In the genomic region with DNA sequence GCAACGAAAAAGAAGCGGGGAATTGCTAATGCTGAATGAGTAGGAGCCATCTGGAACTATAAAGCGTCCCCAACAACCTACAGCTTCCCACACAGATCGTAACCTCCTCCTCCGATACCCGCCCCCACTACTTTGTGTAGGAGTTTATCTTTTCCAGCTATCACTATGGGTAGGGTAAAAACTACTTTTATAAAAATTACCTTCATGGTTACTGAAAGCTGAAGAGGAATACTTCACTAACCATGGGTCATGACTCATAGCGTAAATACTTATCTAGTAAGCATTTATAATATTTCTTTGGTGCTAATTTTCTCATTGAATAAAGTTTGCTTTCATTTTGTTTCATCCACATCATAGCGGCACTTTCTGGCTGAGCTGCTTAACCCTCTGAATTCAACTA, we compare ENCODE assay signal across 11 cellular contexts.
DNase-seq lines count a peak whose midpoint lies in the region; ATAC-seq and TF ChIP-seq lines count a peak whose summit lies in the region.
"Had no signal": no experiment of that assay in that cellular context is flagged by ENCODE, and none has a peak within 500 bp of the region (broad histone marks: within the 10 kb centered on the region; RNA-seq: fewer than 3 reads in every experiment).

No MANE protein-coding gene starts in this region.

- no peaks in the 10 kb centered on the region for H3K9me3 Mint-ChIP-seq in stimulated activated naive CD8-positive, alpha-beta T cell treated with anti-CD3 and anti-CD28 coated beads, Interleukin-15, amount 100 ng/mL, for 72 hours
- no peaks in the 10 kb centered on the region for H3K9me3 Mint-ChIP-seq in activated naive CD8-positive, alpha-beta T cell treated with anti-CD3 and anti-CD28 coated beads, Interleukin-2, amount 50 U/mL, for 24 hours

- H3K36me3 ChIP-seq in upper lobe of right lung, result no peaks in the 10 kb centered on the region

- H3K27me3 ChIP-seq in upper lobe of right lung, result no peaks in the 10 kb centered on the region
- H3K27me3 ChIP-seq: testis had no signal

- H3K27ac Mint-ChIP-seq in stimulated activated naive CD8-positive, alpha-beta T cell treated with anti-CD3 and anti-CD28 coated beads, Interleukin-15, amount 100 ng/mL, for 72 hours, result no peak overlapping the region
- H3K27ac Mint-ChIP-seq in activated naive CD8-positive, alpha-beta T cell treated with anti-CD3 and anti-CD28 coated beads, Interleukin-2, amount 50 U/mL, for 24 hours, result peak overlapping the region; percentile 43
- H3K27ac Mint-ChIP-seq: CD14-positive monocyte had no signal

- intact Hi-C loops in upper lobe of right lung (cut with DNase I), result no loop called here

- peak overlapping the region; percentile 29 for H3K4me3 ChIP-seq in upper lobe of right lung
- H3K4me3 ChIP-seq: skin epidermis, testis had no signal

- H3K4me3 Mint-ChIP-seq in stimulated activated naive CD8-positive, alpha-beta T cell treated with anti-CD3 and anti-CD28 coated beads, Interleukin-15, amount 100 ng/mL, for 72 hours, result no peak overlapping the region
- H3K4me3 Mint-ChIP-seq in activated naive CD8-positive, alpha-beta T cell treated with anti-CD3 and anti-CD28 coated beads, Interleukin-2, amount 50 U/mL, for 24 hours, result no peak overlapping the region
- H3K4me3 Mint-ChIP-seq: CD14-positive monocyte had no signal

- no peaks in the 10 kb centered on the region for H3K36me3 Mint-ChIP-seq in activated naive CD8-positive, alpha-beta T cell treated with anti-CD3 and anti-CD28 coated beads, Interleukin-2, amount 50 U/mL, for 24 hours (ENCODE audit: low read depth)
- H3K36me3 Mint-ChIP-seq: CD14-positive monocyte had no signal

- H3K4me1 Mint-ChIP-seq in stimulated activated naive CD8-positive, alpha-beta T cell treated with anti-CD3 and anti-CD28 coated beads, Interleukin-15, amount 100 ng/mL, for 72 hours, result peaks cover 5% of the 10 kb centered on the region
- H3K4me1 Mint-ChIP-seq in activated naive CD8-positive, alpha-beta T cell treated with anti-CD3 and anti-CD28 coated beads, Interleukin-2, amount 50 U/mL, for 24 hours, result peaks cover 15% of the 10 kb centered on the region
- H3K4me1 Mint-ChIP-seq: CD14-positive monocyte had no signal

- DNase-seq in stimulated activated naive CD8-positive, alpha-beta T cell treated with anti-CD3 and anti-CD28 coated beads, Interleukin-15, Interleukin-2, amounts not matched to agents 100 U/mL and 50 U/mL, for 24 hours, result no peak
- no peak for DNase-seq in stimulated activated naive CD8-positive, alpha-beta T cell treated with anti-CD3 and anti-CD28 coated beads, Interleukin-15, amount 100 ng/mL, for 72 hours
- no peak for DNase-seq in activated naive CD8-positive, alpha-beta T cell treated with anti-CD3 and anti-CD28 coated beads, Interleukin-2, amount 50 U/mL, for 24 hours
- DNase-seq in upper lobe of right lung, result no peak
- no peak for DNase-seq in HUDEP-2 (lab: John Stamatoyannopoulos, UW; ENCODE audit: unreplicated experiment in 76 of 76)
- DNase-seq in substantia nigra (lab: John Stamatoyannopoulos, UW), result no peak
- DNase-seq: testis had no signal

- no peak for TF ChIP-seq CTCF in upper lobe of right lung (IDR thresholded peaks at IDR 0.05)

- peaks cover 9% of the 10 kb centered on the region for H3K4me1 ChIP-seq in upper lobe of right lung
- H3K4me1 ChIP-seq: testis had no signal

- ATAC-seq in stimulated activated naive CD8-positive, alpha-beta T cell treated with anti-CD3 and anti-CD28 coated beads, Interleukin-15, Interleukin-2, amounts not matched to agents 100 U/mL and 50 U/mL, for 24 hours, result peak; percentile 43
- ATAC-seq in stimulated activated naive CD8-positive, alpha-beta T cell treated with anti-CD3 and anti-CD28 coated beads, Interleukin-15, amount 100 ng/mL, for 72 hours, result no peak
- ATAC-seq in HG03378 (IDR thresholded peaks at IDR 0.05; ENCODE audit: unreplicated experiment), result peak; percentile 80
- ATAC-seq in activated naive CD8-positive, alpha-beta T cell treated with anti-CD3 and anti-CD28 coated beads, Interleukin-2, amount 50 U/mL, for 24 hours, result peak; percentile 43
- ATAC-seq in upper lobe of right lung, result no peak
- no peak for ATAC-seq in GM21423 (IDR thresholded peaks at IDR 0.05; ENCODE audit: unreplicated experiment)

- H3K9me3 ChIP-seq in upper lobe of right lung, result no peaks in the 10 kb centered on the region
- H3K9me3 ChIP-seq: testis had no signal

- no peak overlapping the region for H3K27ac ChIP-seq in upper lobe of right lung
- no peak overlapping the region for H3K27ac ChIP-seq in substantia nigra (ENCODE audit: low read depth, low read length, poor library complexity, severe bottlenecking)
- H3K27ac ChIP-seq: testis had no signal

- H3K27me3 Mint-ChIP-seq in stimulated activated naive CD8-positive, alpha-beta T cell treated with anti-CD3 and anti-CD28 coated beads, Interleukin-15, amount 100 ng/mL, for 72 hours, result no peaks in the 10 kb centered on the region
- no peaks in the 10 kb centered on the region for H3K27me3 Mint-ChIP-seq in activated naive CD8-positive, alpha-beta T cell treated with anti-CD3 and anti-CD28 coated beads, Interleukin-2, amount 50 U/mL, for 24 hours

Comparison
In these comparisons a context has a peak if more than half of its experiments do, and no peak if none do; other contexts are left out.
1. ATAC-seq: peak in stimulated activated naive CD8-positive, alpha-beta T cell treated with anti-CD3 and anti-CD28 coated beads, Interleukin-15, Interleukin-2, amounts not matched to agents 100 U/mL and 50 U/mL, for 24 hours (single experiment), HG03378 (single experiment) and activated naive CD8-positive, alpha-beta T cell treated with anti-CD3 and anti-CD28 coated beads, Interleukin-2, amount 50 U/mL, for 24 hours (single experiment); none in stimulated activated naive CD8-positive, alpha-beta T cell treated with anti-CD3 and anti-CD28 coated beads, Interleukin-15, amount 100 ng/mL, for 72 hours (single experiment), upper lobe of right lung (single experiment) and GM21423 (single experiment).